9 cellular contexts compared by ENCODE assay signal in genomic region chr9:113309204-113309813, GRCh38. TPM values are rescaled to one million over a fixed set of nuclear protein-coding genes. Genes with fewer than 3 reads are reported as not detected.
A peak's percentile ranks its signal among the peaks of the same experiment; 100 is the strongest.
DNase-seq lines count a peak whose midpoint lies in the region; ATAC-seq and TF ChIP-seq lines count a peak whose summit lies in the region.
"Had no signal": no experiment of that assay in that cellular context is flagged by ENCODE, and none has a peak within 500 bp of the region (broad histone marks: within the 10 kb centered on the region; RNA-seq: fewer than 3 reads in every experiment).

No MANE protein-coding gene starts in this region.

- no peak for ATAC-seq in GM21529 (IDR thresholded peaks at IDR 0.05; ENCODE audit: unreplicated experiment)
- no peak for ATAC-seq in GM18498 (IDR thresholded peaks at IDR 0.05; ENCODE audit: unreplicated experiment)

- peak; percentile 55 for DNase-seq in DMS 273 (lab: John Stamatoyannopoulos, UW; ENCODE audit: unreplicated experiment)
- no peak for DNase-seq in DMS 273 treated with DMSO at 0.1 percent for 48 hours (lab: John Stamatoyannopoulos, UW)
- peak; percentile 50 for DNase-seq in HFFc6
- peak; percentile 77 for DNase-seq in SK-MEL-5 (ENCODE audit: low read depth, low spot score)
- DNase-seq in endothelial cell (ENCODE audit: low spot score): no peak
- no peak for DNase-seq in nephron progenitor cell

- H3K27me3 Mint-ChIP-seq in HFFc6 (ENCODE audit: insufficient read depth) (peaks cover 11% of the 10 kb centered on the region), endothelial cell (ENCODE audit: unreplicated experiment) (no peaks in the 10 kb centered on the region), nephron progenitor cell (ENCODE audit: low read depth, poor library complexity) (peaks cover 6% of the 10 kb centered on the region)

- H3K36me3 Mint-ChIP-seq in HFFc6 (ENCODE audit: low read depth) (no peaks in the 10 kb centered on the region), endothelial cell (ENCODE audit: low read depth, unreplicated experiment) (no peaks in the 10 kb centered on the region), nephron progenitor cell (ENCODE audit: low read depth) (no peaks in the 10 kb centered on the region)

- H3K4me1 Mint-ChIP-seq in HFFc6 (ENCODE audit: low read depth) (peaks cover 11% of the 10 kb centered on the region; the same call in 1 of the 2 replicates), endothelial cell (ENCODE audit: unreplicated experiment) (no peaks in the 10 kb centered on the region), nephron progenitor cell (peaks cover 30% of the 10 kb centered on the region)

- in situ Hi-C loops in SK-MEL-5 (cut with HindIII; ENCODE audit: low pct_unique_long_range_greater_than_20kb, low sequenced_read_pairs): no loop called here

- peak; percentile 79 for TF ChIP-seq CTCF in HFFc6 (IDR thresholded peaks at IDR 0.05)
- peak; percentile 19 for TF ChIP-seq CTCF in endothelial cell (IDR thresholded peaks at IDR 0.05; ENCODE audit: unreplicated experiment)
- peak; percentile 60 for TF ChIP-seq CTCF in nephron progenitor cell (IDR thresholded peaks at IDR 0.05)

- H3K9me3 Mint-ChIP-seq in HFFc6: no peaks in the 10 kb centered on the region
- H3K9me3 Mint-ChIP-seq in endothelial cell (ENCODE audit: unreplicated experiment): no peaks in the 10 kb centered on the region
- H3K9me3 Mint-ChIP-seq in nephron progenitor cell: no peaks in the 10 kb centered on the region

- no peak overlapping the region for H3K27ac Mint-ChIP-seq in HFFc6
- H3K27ac Mint-ChIP-seq in endothelial cell (ENCODE audit: unreplicated experiment): no peak overlapping the region
- no peak overlapping the region for H3K27ac Mint-ChIP-seq in nephron progenitor cell

- no peak overlapping the region for H3K4me3 Mint-ChIP-seq in HFFc6
- no peak overlapping the region for H3K4me3 Mint-ChIP-seq in endothelial cell (ENCODE audit: unreplicated experiment)
- no peak overlapping the region for H3K4me3 Mint-ChIP-seq in nephron progenitor cell

RNA-seq across cellular contexts. Expression of gene RNF183, which starts 6.1 kb away (rescaled TPM):
- not detected for total RNA-seq in HFFc6 (2021; fragmentation: NEBNext Ultra II Directional; extraction: Animal tissue kit (Norgen Biotek cat#: 25700))
- not detected in 2 replicates for total RNA-seq in SK-MEL-5 (2014; rRNA removed; shearing (Covaris generic))
- not detected in 2 replicates for polyA plus RNA-seq in SK-MEL-5 (2015; cell fraction: cytosol; rRNA removed)
- polyA plus RNA-seq in SK-MEL-5 (2015; cell fraction: nucleus; rRNA removed): 0.15 and 1.5 TPM in 2 replicates
- total RNA-seq in endothelial cell (ENCODE audit: unreplicated experiment): not detected
- total RNA-seq: activated CD8-positive, alpha-beta memory T cell treated with anti-CD3 and anti-CD28 coated beads for 36 hours had no signal

RNA-seq across cellular contexts. Expression of gene WDR31, which starts 30.8 kb away (rescaled TPM):
- 1 to 10 TPM in 4 of 6 experiments, under 1 TPM in 2; 0.84 to 1.6 (median 1.0) TPM for total RNA-seq in HFFc6 (2021; fragmentation: NEBNext Ultra II Directional; extraction: Animal tissue kit (Norgen Biotek cat#: 25700))
- total RNA-seq in SK-MEL-5 (2014; rRNA removed; shearing (Covaris generic)): 2.2 and 2.4 TPM in 2 replicates
- 3.0 and 4.3 TPM in 2 replicates for polyA plus RNA-seq in SK-MEL-5 (2015; cell fraction: cytosol; rRNA removed)
- 0.61 and 4.4 TPM in 2 replicates for polyA plus RNA-seq in SK-MEL-5 (2015; cell fraction: nucleus; rRNA removed)
- total RNA-seq in endothelial cell (ENCODE audit: unreplicated experiment): 0.95 TPM

RNA-seq across cellular contexts. Expression of gene PRPF4, which starts 33.9 kb away (rescaled TPM):
- total RNA-seq in HFFc6 (2021; fragmentation: NEBNext Ultra II Directional; extraction: Animal tissue kit (Norgen Biotek cat#: 25700)): 10 to 100 TPM; 24.5 to 32.8 (median 29.4) TPM
- 44.7 and 59.0 TPM in 2 replicates for total RNA-seq in SK-MEL-5 (2014; rRNA removed; shearing (Covaris generic))
- polyA plus RNA-seq in SK-MEL-5 (2015; cell fraction: cytosol; rRNA removed): 47.2 and 52.5 TPM in 2 replicates
- polyA plus RNA-seq in SK-MEL-5 (2015; cell fraction: nucleus; rRNA removed): 23.8 and 25.5 TPM in 2 replicates
- 20.5 TPM for total RNA-seq in endothelial cell (ENCODE audit: unreplicated experiment)

RNA-seq across cellular contexts. Expression of gene CDC26, which starts 33.9 kb away (rescaled TPM):
- total RNA-seq in HFFc6 (2021; fragmentation: NEBNext Ultra II Directional; extraction: Animal tissue kit (Norgen Biotek cat#: 25700)): 10 to 100 TPM; 27.9 to 37.3 (median 32.9) TPM
- 33.7 and 44.8 TPM in 2 replicates for total RNA-seq in SK-MEL-5 (2014; rRNA removed; shearing (Covaris generic))
- polyA plus RNA-seq in SK-MEL-5 (2015; cell fraction: cytosol; rRNA removed): 25.8 and 32.8 TPM in 2 replicates
- 17.4 and 20.0 TPM in 2 replicates for polyA plus RNA-seq in SK-MEL-5 (2015; cell fraction: nucleus; rRNA removed)
- total RNA-seq in endothelial cell (ENCODE audit: unreplicated experiment): 27.0 TPM

RNA-seq across cellular contexts. Expression of gene BSPRY, which starts 40.0 kb away (rescaled TPM):
- total RNA-seq in HFFc6 (2021; fragmentation: NEBNext Ultra II Directional; extraction: Animal tissue kit (Norgen Biotek cat#: 25700)): not detected
- not detected in 2 replicates for total RNA-seq in SK-MEL-5 (2014; rRNA removed; shearing (Covaris generic))
- not detected in 2 replicates for polyA plus RNA-seq in SK-MEL-5 (2015; cell fraction: cytosol; rRNA removed)
- polyA plus RNA-seq in SK-MEL-5 (2015; cell fraction: nucleus; rRNA removed): not detected in 2 replicates
- total RNA-seq in endothelial cell (ENCODE audit: unreplicated experiment): 0.15 TPM

Comparison
In these comparisons a context has a peak if more than half of its experiments do, and no peak if none do; other contexts are left out.
1. DNase-seq: peak in DMS 273 (single experiment), HFFc6 (single experiment) and SK-MEL-5 (single experiment); none in DMS 273 treated with DMSO at 0.1 percent for 48 hours (single experiment), endothelial cell (single experiment) and nephron progenitor cell (single experiment).
2. CTCF ChIP-seq: peak in every context shown above with its lines; median percentile 79 in HFFc6; 60 in nephron progenitor cell; 19 in endothelial cell.